Comparison of ENCODE assay signal across 26 cellular contexts in genomic region chr1:11746795-11747487, GRCh38. TPM values are rescaled to one million over a fixed set of nuclear protein-coding genes. Genes with fewer than 3 reads are reported as not detected.
A peak's percentile ranks its signal among the peaks of the same experiment; 100 is the strongest.
DNase-seq lines count a peak whose midpoint lies in the region; ATAC-seq and TF ChIP-seq lines count a peak whose summit lies in the region.
"Had no signal": no experiment of that assay in that cellular context is flagged by ENCODE, and none has a peak within 500 bp of the region (broad histone marks: within the 10 kb centered on the region; RNA-seq: fewer than 3 reads in every experiment).

No MANE protein-coding gene starts in this region.

- 71% methylated on average over 15 to 20 of the region's 20 CpGs for WGBS in testis, 2 donors

- peaks cover 43 to 53% of the 10 kb centered on the region in 2 donors for H3K4me1 Mint-ChIP-seq in natural killer cell

- H3K36me3 Mint-ChIP-seq in natural killer cell: peaks cover 13% of the 10 kb centered on the region

- H3K4me3 ChIP-seq in testis: no peak overlapping the region
- H3K4me3 ChIP-seq: A549, coronary artery had no signal

- H3K4me1 ChIP-seq in testis: no peaks in the 10 kb centered on the region
- H3K4me1 ChIP-seq: A549 had no signal

- intact Hi-C loops in Right ventricle myocardium inferior (cut with DNase I): no loop called here
- intact Hi-C loops in cardiac septum (cut with DNase I): no loop called here
- intact Hi-C loops in Right ventricle myocardium superior (cut with DNase I): no loop called here
- intact Hi-C loops in natural killer cell (cut with micrococcal nuclease): no loop called here
- intact Hi-C loops in testis (cut with DNase I; ENCODE audit: low total_unique reads): no loop called here

- H3K27ac Mint-ChIP-seq in natural killer cell: peak overlapping the region; percentile 30 to 47
- H3K27ac Mint-ChIP-seq: activated CD8-positive, alpha-beta T cell treated with anti-CD3 and anti-CD28 coated beads, Interleukin-2, amount 10 ng/mL, durations not matched to agents 7 days and 5 days; T-helper 17 cell; type B pancreatic cell had no signal

- H3K27me3 ChIP-seq in testis: no peaks in the 10 kb centered on the region

- no peaks in the 10 kb centered on the region for H3K9me3 ChIP-seq in testis
- H3K9me3 ChIP-seq: A549, SK-N-SH had no signal

- no peak for TF ChIP-seq POLR2A in testis (IDR thresholded peaks at IDR 0.05)

- DNase-seq in Right ventricle myocardium inferior (ENCODE audit: missing footprints) (no peak), cardiac septum (ENCODE audit: low spot score) (no peak), Right ventricle myocardium superior (peak; percentile 62), natural killer cell (no peak), testis (peak; percentile 85), ureter (ENCODE audit: low spot score) (no peak), DMS153 treated with DMSO at 0.1 percent for 48 hours (lab: John Stamatoyannopoulos, UW; ENCODE audit: unreplicated experiment) (no peak), NCI-H524 (lab: John Stamatoyannopoulos, UW) (no peak)
- DNase-seq: activated CD4-positive, alpha-beta T cell treated with anti-CD3 and anti-CD28 coated beads for 1 hour; activated CD8-positive, alpha-beta T cell treated with anti-CD3 and anti-CD28 coated beads, Interleukin-2, amount 10 ng/mL, durations not matched to agents 7 days and 5 days; AML-193; DMS79 treated with DMSO at 0.1 percent for 48 hours; effector memory CD4-positive, alpha-beta T cell; GF-D8; kidney glomerular epithelial cell; NCI-H1417 treated with DMSO at 0.1 percent for 48 hours; NCI-H345; SK-N-SH; stimulated activated CD8-positive, alpha-beta memory T cell treated with anti-CD3 and anti-CD28 coated beads, Interleukin-4, amount 100 ng/mL, for 48 hours; T-helper 17 cell had no signal

- H3K27ac ChIP-seq in testis: no peak overlapping the region
- H3K27ac ChIP-seq: A549, coronary artery had no signal

- H3K27me3 Mint-ChIP-seq in natural killer cell (ENCODE audit: low read depth in 2 of 2): no peaks in the 10 kb centered on the region
- H3K27me3 Mint-ChIP-seq: T-helper 17 cell, type B pancreatic cell had no signal

- ATAC-seq in Right ventricle myocardium inferior (peak; percentile 69), Right ventricle myocardium superior (ENCODE audit: poor library complexity) (peak; percentile 73), natural killer cell (no peak)
- ATAC-seq: A549; activated CD8-positive, alpha-beta T cell treated with anti-CD3 and anti-CD28 coated beads, Interleukin-2, amount 10 ng/mL, durations not matched to agents 7 days and 5 days; T-helper 17 cell had no signal

- no peak overlapping the region for H3K4me3 Mint-ChIP-seq in natural killer cell
- H3K4me3 Mint-ChIP-seq: activated CD8-positive, alpha-beta T cell treated with anti-CD3 and anti-CD28 coated beads, Interleukin-2, amount 10 ng/mL, durations not matched to agents 7 days and 5 days; T-helper 17 cell; type B pancreatic cell had no signal

- no peaks in the 10 kb centered on the region for H3K9me3 Mint-ChIP-seq in natural killer cell
- H3K9me3 Mint-ChIP-seq: type B pancreatic cell had no signal

- H3K36me3 ChIP-seq in testis (ENCODE audit: low read depth, missing control alignments): no peaks in the 10 kb centered on the region

- TF ChIP-seq CTCF in natural killer cell (IDR thresholded peaks at IDR 0.05) (no peak), testis (IDR thresholded peaks at IDR 0.05) (no peak)

RNA-seq across cellular contexts. Expression of gene AGTRAP, which starts 11.0 kb away (rescaled TPM):
- total RNA-seq in Right ventricle myocardium inferior (18.3 TPM), cardiac septum (17.4 TPM), Right ventricle myocardium superior (13.6 TPM), natural killer cell (100 to 1,000 TPM in 2 of 3 donors, 10 to 100 TPM in 1; 94.6 to 122 (median 104) TPM), testis (10 to 100 TPM; 64.1 to 75.3 TPM), ureter (33.1 TPM)
- 49.2 TPM for polyA plus RNA-seq in testis (ENCODE audit: insufficient read depth, low read depth, low replicate concordance)

RNA-seq across cellular contexts. Expression of gene C1orf167, which starts 15.1 kb away (rescaled TPM):
- total RNA-seq in Right ventricle myocardium inferior: 5.0 TPM
- total RNA-seq in cardiac septum: 2.3 TPM
- 2.7 TPM for total RNA-seq in Right ventricle myocardium superior
- total RNA-seq in natural killer cell: under 1 TPM in 1 of 3 donors, not detected in 2; 0.15 TPM
- 10 to 100 TPM; 26.0 to 34.5 TPM for total RNA-seq in testis
- polyA plus RNA-seq in testis (ENCODE audit: insufficient read depth, low read depth, low replicate concordance): 64.2 TPM
- total RNA-seq in ureter: 0.68 TPM
- total RNA-seq: activated CD8-positive, alpha-beta T cell treated with anti-CD3 and anti-CD28 coated beads, Interleukin-2, amount 10 ng/mL, durations not matched to agents 7 days and 5 days; RPMI7951 had no signal
- polyA plus RNA-seq: A549 had no signal

RNA-seq across cellular contexts. Expression of gene DRAXIN, which starts 55.4 kb away (rescaled TPM):
- total RNA-seq in Right ventricle myocardium inferior (0.03 TPM), cardiac septum (0.05 TPM), Right ventricle myocardium superior (0.05 TPM), natural killer cell (10 to 100 TPM; 10.9 to 24.9 (median 12.1) TPM), testis (under 1 TPM; 0.79 to 0.93 TPM), ureter (0.08 TPM)
- polyA plus RNA-seq in testis (ENCODE audit: insufficient read depth, low read depth, low replicate concordance): 0.53 TPM
- total RNA-seq: fibroblast of villous mesenchyme, skeletal muscle tissue had no signal

RNA-seq across cellular contexts. Expression of gene MTHFR, which starts 58.8 kb away (rescaled TPM):
- total RNA-seq in Right ventricle myocardium inferior (34.1 TPM), cardiac septum (33.7 TPM), Right ventricle myocardium superior (34.6 TPM), natural killer cell (10 to 100 TPM; 61.8 to 78.4 (median 69.5) TPM), testis (10 to 100 TPM; 68.3 to 78.3 TPM), ureter (55.4 TPM)
- 30.4 TPM for polyA plus RNA-seq in testis (ENCODE audit: insufficient read depth, low read depth, low replicate concordance)

RNA-seq across cellular contexts. Expression of gene CLCN6, which starts 59.0 kb away (rescaled TPM):
- 15.7 TPM for total RNA-seq in Right ventricle myocardium inferior
- 26.3 TPM for total RNA-seq in cardiac septum
- total RNA-seq in Right ventricle myocardium superior: 15.2 TPM
- 10 to 100 TPM; 21.4 to 28.6 (median 25.6) TPM for total RNA-seq in natural killer cell
- total RNA-seq in testis: 10 to 100 TPM; 57.1 to 91.7 TPM
- 47.9 TPM for polyA plus RNA-seq in testis (ENCODE audit: insufficient read depth, low read depth, low replicate concordance)
- 25.9 TPM for total RNA-seq in ureter

Comparison
In these comparisons a context has a peak if more than half of its experiments do, and no peak if none do; other contexts are left out.
1. DNase-seq: peak in Right ventricle myocardium superior (single experiment) and testis (single experiment); none in Right ventricle myocardium inferior (single experiment), cardiac septum (single experiment), natural killer cell (single experiment), ureter (single experiment), DMS153 treated with DMSO at 0.1 percent for 48 hours (single experiment) and NCI-H524 (0 of 2).
2. ATAC-seq: peak in Right ventricle myocardium inferior (single experiment) and Right ventricle myocardium superior (single experiment); none in natural killer cell (0 of 3).
3. RNA of gene DRAXIN, which starts 55.4 kb away (total RNA-seq): 10.9 to 24.9 TPM in natural killer cell; 0.79 to 0.93 TPM in testis, 0.08 TPM in ureter (single experiment), 0.05 TPM in cardiac septum (single experiment), 0.05 TPM in Right ventricle myocardium superior (single experiment) and 0.03 TPM in Right ventricle myocardium inferior (single experiment); every median in the first group is over 4 times any median in the second.